8 cellular contexts compared by ENCODE assay signal in the genomic region with DNA sequence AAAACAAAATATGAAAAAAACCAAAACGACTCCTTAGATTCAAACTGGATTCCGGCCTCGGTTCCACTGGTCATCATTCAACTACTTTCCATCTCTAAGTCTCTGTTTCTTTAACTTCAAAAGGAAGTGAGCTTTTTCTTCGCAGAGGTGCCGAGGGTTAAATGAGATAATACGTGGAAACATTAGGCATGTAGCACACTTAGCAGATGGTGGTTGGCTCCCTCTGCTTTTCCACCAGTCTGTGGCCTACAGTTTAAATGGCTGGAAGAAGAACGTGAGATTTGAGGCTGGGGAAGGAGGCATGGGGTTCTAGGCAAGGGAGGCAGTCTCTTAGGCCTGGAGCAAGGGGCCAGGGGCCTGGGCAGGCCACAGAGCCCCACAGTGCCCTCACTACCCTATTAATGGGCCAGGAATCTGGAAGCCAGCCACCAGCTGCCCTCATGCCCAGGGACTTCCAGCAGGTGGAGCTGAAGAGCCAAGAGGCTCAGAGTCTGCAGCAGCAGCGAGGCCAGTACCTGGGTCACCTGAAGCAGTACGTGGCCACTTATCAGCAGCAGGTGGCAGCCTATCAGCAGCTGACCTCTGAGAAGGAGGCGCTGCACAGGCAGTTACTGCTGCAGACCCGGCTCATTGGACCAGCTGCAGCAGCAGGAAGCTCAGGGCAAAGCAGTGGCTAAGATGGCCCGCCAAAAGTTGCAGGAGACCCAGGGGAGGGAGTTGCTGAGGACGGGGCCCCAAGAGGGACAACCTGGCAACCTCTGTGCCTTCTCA. TPM values are rescaled to one million over a fixed set of nuclear protein-coding genes. Genes with fewer than 3 reads are reported as not detected.
DNase-seq lines count a peak whose midpoint lies in the region; ATAC-seq, FAIRE-seq and TF ChIP-seq lines count a peak whose summit lies in the region.
"Not testable (repeated sequence)": the region's sequence is repeated elsewhere in the genome, so short reads cannot be mapped to it uniquely, and the experiment has no call there.

No MANE protein-coding gene starts in this region.

- H3K4me3 ChIP-seq in AG04449 (ENCODE audit: low read depth, low read length); lower lobe of right lung: not testable (repeated sequence)

- not testable (repeated sequence) for H3K27me3 ChIP-seq in lower lobe of right lung (ENCODE audit: low read depth)

- DNase-seq in AG04449 (ENCODE audit: low read depth, low spot score); GM18507 (ENCODE audit: extremely low spot score, insufficient read length, low read depth): not testable (repeated sequence)
- peak; percentile 46 to 72 for DNase-seq in NCI-H1930 (lab: John Stamatoyannopoulos, UW)
- peak; percentile 54 for DNase-seq in SKM-1 treated with dmso at 0.1 percent for 144 hours (lab: John Stamatoyannopoulos, UW; ENCODE audit: unreplicated experiment)
- DNase-seq in activated T-helper 1 cell treated with Interleukin-2 at 50 U/mL for 16 hours (ENCODE audit: low read depth), result peak; percentile 52
- DNase-seq in epithelial cell of prostate (ENCODE audit: low read depth, low spot score), result peak; percentile 33
- peak; percentile 92 for DNase-seq in lower lobe of right lung
- peak; percentile 81 to 83 for DNase-seq in stimulated activated CD4-positive, alpha-beta T cell treated with anti-CD3 and anti-CD28 coated beads, Interleukin-2, amount 100 ng/mL, for 24 hours

- CTCF ChIA-PET in AG04449 (lab: Yijun Ruan, JAX), result interaction anchor here (0.7 to 4.8 kb wide), 32 partner anchors 9 to 640 kb away, joined by 3 to 39 read pairs (median 4); a partner anchor contains a TSS

- POLR2A ChIA-PET in AG04449 (lab: Yijun Ruan, JAX), result not testable (repeated sequence)

- H3K27ac ChIP-seq in epithelial cell of prostate, lower lobe of right lung: not testable (repeated sequence)

- H3K9me3 ChIP-seq in lower lobe of right lung, result not testable (repeated sequence)

- peak; percentile 75 for FAIRE-seq in GM18507 (lab: Jason Lieb, UNC)

- H3K4me1 ChIP-seq in lower lobe of right lung, result not testable (repeated sequence)

- not testable (repeated sequence) for H3K36me3 ChIP-seq in lower lobe of right lung

- peak; percentile 78 for TF ChIP-seq CTCF in AG04449 (IDR thresholded peaks at IDR 0.05; ENCODE audit: insufficient read depth, low read length, missing control alignments)
- TF ChIP-seq CTCF in lower lobe of right lung (IDR thresholded peaks at IDR 0.05), result peak; percentile 86

- peak; percentile 96 to 98 for ATAC-seq in lower lobe of right lung

- intact Hi-C loops in lower lobe of right lung (cut with DNase I), result not testable (repeated sequence)

RNA-seq across cellular contexts. Expression of a gene that starts 27.8 kb away (rescaled TPM):
- 73.4 TPM for total RNA-seq in lower lobe of right lung

RNA-seq across cellular contexts. Expression of a gene that starts 43.9 kb away (rescaled TPM):
- not detected for total RNA-seq in lower lobe of right lung

RNA-seq across cellular contexts. Expression of a gene that starts 58.9 kb away (rescaled TPM):
- 5.5 TPM for total RNA-seq in lower lobe of right lung

RNA-seq across cellular contexts. Expression of a gene that starts 59.2 kb away (rescaled TPM):
- 13.1 TPM for total RNA-seq in lower lobe of right lung

RNA-seq across cellular contexts. Expression of a gene that starts 59.5 kb away (rescaled TPM):
- 80.8 TPM for total RNA-seq in lower lobe of right lung
